In the genomic region with DNA sequence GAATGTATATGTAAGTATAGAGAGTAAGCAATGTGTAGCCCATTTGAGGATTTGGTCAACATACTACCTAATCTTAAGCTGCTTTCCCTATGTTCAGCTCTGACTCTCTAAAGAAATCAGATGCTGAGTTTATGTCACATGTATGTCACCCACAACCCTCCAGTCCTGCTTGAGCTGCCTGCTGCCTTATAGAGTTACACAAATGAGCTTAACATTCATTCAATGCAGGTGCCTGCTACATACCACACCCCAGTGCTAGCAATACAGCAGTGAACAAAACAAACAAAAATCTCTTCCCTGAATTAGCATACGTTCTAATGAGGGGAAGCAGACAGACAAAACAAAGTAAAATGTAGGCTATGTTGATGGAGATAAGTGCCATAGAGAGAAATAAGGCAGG, we compare ENCODE assay signal across 16 cellular contexts.
DNase-seq lines count a peak whose midpoint lies in the region; ATAC-seq, FAIRE-seq and TF ChIP-seq lines count a peak whose summit lies in the region.
"Had no signal": no experiment of that assay in that cellular context is flagged by ENCODE, and none has a peak within 500 bp of the region (broad histone marks: within the 10 kb centered on the region; RNA-seq: fewer than 3 reads in every experiment).

No MANE protein-coding gene starts in this region.

- TF ChIP-seq CTCF in LNCaP clone FGC (IDR thresholded peaks at IDR 0.05; ENCODE audit: control insufficient read depth, extremely low read depth, insufficient read depth): 0 out of 2 replicates have a peak, but pooled peaks have one; percentile 5
- TF ChIP-seq CTCF in mucosa of descending colon (IDR thresholded peaks at IDR 0.05): no peak
- no peak for TF ChIP-seq CTCF in pancreas (IDR thresholded peaks at IDR 0.05)

- no peaks in the 10 kb centered on the region for H3K9me3 ChIP-seq in mucosa of descending colon
- no peaks in the 10 kb centered on the region for H3K9me3 ChIP-seq in pancreas
- H3K9me3 ChIP-seq: left ventricle myocardium inferior had no signal

- H3K4me1 ChIP-seq in mucosa of descending colon (ENCODE audit: low read depth) (peaks cover 9% of the 10 kb centered on the region), pancreas (no peaks in the 10 kb centered on the region)
- H3K4me1 ChIP-seq: left ventricle myocardium inferior had no signal

- ATAC-seq in mucosa of descending colon (peak; percentile 79), pancreas (no peak)
- no peak for ATAC-seq in activated CD4-positive, CD25-positive, alpha-beta regulatory T cell treated with anti-CD3 and anti-CD28 coated beads, Interleukin-2, amount 50 U/mL, for 24 hours
- ATAC-seq: K562 had no signal

- H3K4me3 ChIP-seq in LNCaP clone FGC (ENCODE audit: low read depth, low read length): no peak overlapping the region
- no peak overlapping the region for H3K4me3 ChIP-seq in mucosa of descending colon
- no peak overlapping the region for H3K4me3 ChIP-seq in pancreas
- H3K4me3 ChIP-seq: K562, left ventricle myocardium inferior, neural progenitor cell had no signal

- H3K27ac ChIP-seq in pancreas: no peak overlapping the region
- H3K27ac ChIP-seq: left ventricle myocardium inferior, neural progenitor cell had no signal

- FAIRE-seq in pancreas (lab: Jason Lieb, UNC): no peak
- FAIRE-seq: colon, G401.6, H1, K562 had no signal

- no peaks in the 10 kb centered on the region for H3K27me3 ChIP-seq in pancreas
- H3K27me3 ChIP-seq: neural progenitor cell had no signal

- H3K36me3 ChIP-seq in mucosa of descending colon (ENCODE audit: low read depth) (no peaks in the 10 kb centered on the region), pancreas (no peaks in the 10 kb centered on the region)
- H3K36me3 ChIP-seq: left ventricle myocardium inferior, neural progenitor cell had no signal

- 61 to 62% methylated on average over 1 of the region's 1 CpG for WGBS in pancreas, 2 donors

- DNase-seq in NCI-H2081 (lab: John Stamatoyannopoulos, UW) (peak; percentile 35 to 52), NCI-H2081 treated with DMSO at 0.1 percent for 48 hours (lab: John Stamatoyannopoulos, UW) (no peak), LNCaP clone FGC (ENCODE audit: low read depth) (no peak), NCI-H748 (lab: John Stamatoyannopoulos, UW; ENCODE audit: unreplicated experiment) (peak; percentile 85), mucosa of descending colon (peak in 1 of 3 donors; percentile 39), pancreas (no peak)
- no peak for DNase-seq in activated CD4-positive, CD25-positive, alpha-beta regulatory T cell treated with anti-CD3 and anti-CD28 coated beads, Interleukin-2, amount 50 U/mL, for 72 hours
- DNase-seq: activated CD4-positive, alpha-beta T cell treated with anti-CD3 and anti-CD28 coated beads, Interleukin-2, amount 10 ng/mL, durations not matched to agents 24 days and 14 days; left ventricle myocardium inferior; stimulated activated naive CD4-positive, alpha-beta T cell had no signal

- intact Hi-C loops in mucosa of descending colon (cut with DNase I, micrococcal nuclease) (no loop called here), pancreas (cut with DNase I) (no loop called here)

Comparison
In these comparisons a context has a peak if more than half of its experiments do, and no peak if none do; other contexts are left out.
1. DNase-seq: peak in NCI-H2081 (2 of 2) and NCI-H748 (single experiment); none in NCI-H2081 treated with DMSO at 0.1 percent for 48 hours (single experiment), LNCaP clone FGC (single experiment), pancreas (0 of 6) and activated CD4-positive, CD25-positive, alpha-beta regulatory T cell treated with anti-CD3 and anti-CD28 coated beads, Interleukin-2, amount 50 U/mL, for 72 hours (single experiment).